In the genomic region with DNA sequence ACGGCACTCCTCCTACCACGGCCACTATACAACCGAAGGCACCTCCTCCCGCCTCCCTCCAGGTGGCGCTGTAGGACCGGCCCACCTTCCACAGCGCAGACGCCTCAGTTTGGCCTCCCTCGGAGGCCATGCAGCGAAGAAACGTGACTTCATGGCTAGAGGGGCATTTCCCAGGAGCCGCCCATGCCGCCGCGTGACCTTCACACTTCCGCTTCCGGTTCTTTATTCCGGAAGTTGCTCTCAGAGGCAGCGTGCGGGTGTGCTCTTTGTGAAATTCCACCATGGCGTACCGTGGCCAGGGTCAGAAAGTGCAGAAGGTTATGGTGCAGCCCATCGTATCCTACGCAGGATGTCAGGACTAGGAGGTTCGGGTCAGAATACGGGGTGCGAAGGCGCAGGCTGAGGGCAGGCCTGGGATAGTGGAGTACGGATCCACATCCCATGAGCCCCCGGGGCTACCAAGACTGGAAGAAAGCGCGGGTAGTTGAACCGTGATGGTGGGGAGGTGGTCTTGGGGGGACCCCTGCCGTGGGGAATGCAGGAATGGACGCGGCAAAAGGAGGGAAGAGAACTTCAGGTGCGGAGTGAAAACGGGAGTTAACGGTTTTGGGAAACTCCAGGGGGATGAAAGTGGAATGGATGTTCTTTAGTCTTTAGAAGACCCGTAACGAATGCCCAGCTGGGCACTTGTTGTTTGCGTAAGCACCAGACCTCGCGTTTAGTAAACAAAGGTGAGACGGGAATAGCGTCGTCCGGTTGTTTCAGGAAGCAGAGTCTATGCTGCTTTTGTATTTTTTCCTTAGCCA, we compare ENCODE assay signal across 1 cellular context.
TF ChIP-seq lines count a peak whose summit lies in the region.

A gene (plus strand): TSS at position 221 of the 806 bp plus-strand sequence. CDS start 61 bp downstream, at position 282.

TF ChIP-seq in K562, 482 proteins besides CTCF, POLR2A, EP300 and RAD21 (continued from another document and continues in another):
- TF ChIP-seq, protein P1, sequence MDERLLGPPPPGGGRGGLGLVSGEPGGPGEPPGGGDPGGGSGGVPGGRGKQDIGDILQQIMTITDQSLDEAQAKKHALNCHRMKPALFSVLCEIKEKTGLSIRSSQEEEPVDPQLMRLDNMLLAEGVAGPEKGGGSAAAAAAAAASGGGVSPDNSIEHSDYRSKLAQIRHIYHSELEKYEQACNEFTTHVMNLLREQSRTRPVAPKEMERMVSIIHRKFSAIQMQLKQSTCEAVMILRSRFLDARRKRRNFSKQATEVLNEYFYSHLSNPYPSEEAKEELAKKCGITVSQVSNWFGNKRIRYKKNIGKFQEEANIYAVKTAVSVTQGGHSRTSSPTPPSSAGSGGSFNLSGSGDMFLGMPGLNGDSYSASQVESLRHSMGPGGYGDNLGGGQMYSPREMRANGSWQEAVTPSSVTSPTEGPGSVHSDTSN (CRISPR knock-in tag; IDR thresholded peaks at IDR 0.05; ENCODE audit: low read depth) = no peak
- TF ChIP-seq, protein P1 (tag; conservative IDR thresholded peaks at IDR 0.05; ENCODE audit: low read depth) = no peak
- no peak for TF ChIP-seq PURB (CRISPR knock-in tag; IDR thresholded peaks at IDR 0.05; ENCODE audit: low read depth)
- TF ChIP-seq RBM22 (IDR thresholded peaks at IDR 0.05; ENCODE audit: low read depth, low read length, poor library complexity, severe bottlenecking) = no peak
- no peak for TF ChIP-seq CAMTA2 (CRISPR knock-in tag; conservative IDR thresholded peaks at IDR 0.05)
- 0 out of 2 replicates have a peak, but pooled peaks have one; percentile 3 for TF ChIP-seq NR4A1 (CRISPR knock-in tag; IDR thresholded peaks at IDR 0.05)
- TF ChIP-seq NR4A1 (tag; IDR thresholded peaks at IDR 0.05) = peak; percentile 72
- peak; percentile 35 for TF ChIP-seq ZNF239 (CRISPR knock-in tag; IDR thresholded peaks at IDR 0.05)
- TF ChIP-seq, protein P2, sequence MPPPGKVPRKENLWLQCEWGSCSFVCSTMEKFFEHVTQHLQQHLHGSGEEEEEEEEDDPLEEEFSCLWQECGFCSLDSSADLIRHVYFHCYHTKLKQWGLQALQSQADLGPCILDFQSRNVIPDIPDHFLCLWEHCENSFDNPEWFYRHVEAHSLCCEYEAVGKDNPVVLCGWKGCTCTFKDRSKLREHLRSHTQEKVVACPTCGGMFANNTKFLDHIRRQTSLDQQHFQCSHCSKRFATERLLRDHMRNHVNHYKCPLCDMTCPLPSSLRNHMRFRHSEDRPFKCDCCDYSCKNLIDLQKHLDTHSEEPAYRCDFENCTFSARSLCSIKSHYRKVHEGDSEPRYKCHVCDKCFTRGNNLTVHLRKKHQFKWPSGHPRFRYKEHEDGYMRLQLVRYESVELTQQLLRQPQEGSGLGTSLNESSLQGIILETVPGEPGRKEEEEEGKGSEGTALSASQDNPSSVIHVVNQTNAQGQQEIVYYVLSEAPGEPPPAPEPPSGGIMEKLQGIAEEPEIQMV (tag; conservative IDR thresholded peaks at IDR 0.05; ENCODE audit: low read depth) = no peak
- TF ChIP-seq ZNF324 (CRISPR knock-in tag; IDR thresholded peaks at IDR 0.05) = peak; percentile 24; the same call in 1 of the 2 replicates
- TF ChIP-seq SMARCA4 (IDR thresholded peaks at IDR 0.05) = no peak; the same call in 1 of the 2 replicates
- TF ChIP-seq, protein P3, sequence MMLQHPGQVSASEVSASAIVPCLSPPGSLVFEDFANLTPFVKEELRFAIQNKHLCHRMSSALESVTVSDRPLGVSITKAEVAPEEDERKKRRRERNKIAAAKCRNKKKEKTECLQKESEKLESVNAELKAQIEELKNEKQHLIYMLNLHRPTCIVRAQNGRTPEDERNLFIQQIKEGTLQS (IDR thresholded peaks at IDR 0.05) = 0 out of 2 replicates have a peak, but pooled peaks have one; percentile 41
- TF ChIP-seq, protein P3 (CRISPR knock-in tag; conservative IDR thresholded peaks at IDR 0.05) = peak; percentile 91
- TF ChIP-seq ZNF24 (IDR thresholded peaks at IDR 0.05) = peak; percentile 75; the same call in 1 of the 2 replicates
- peak; percentile 63 for TF ChIP-seq POU5F1 (IDR thresholded peaks at IDR 0.05; ENCODE audit: borderline replicate concordance, low read depth, low read length, partially characterized antibody)
- TF ChIP-seq EGR1 (conservative IDR thresholded peaks at IDR 0.05) = peak; percentile 53; the same call in 1 of the 2 replicates
- TF ChIP-seq SRSF7 (optimal IDR thresholded peaks at IDR 0.05; ENCODE audit: low read depth, low read length) = no peak
- TF ChIP-seq NEUROD1 (IDR thresholded peaks at IDR 0.05; ENCODE audit: borderline replicate concordance, low read depth, low read length, partially characterized antibody) = peak; percentile 70
- no peak for TF ChIP-seq PPARD (CRISPR knock-in tag; IDR thresholded peaks at IDR 0.05)
- no peak for TF ChIP-seq RFX1 (IDR thresholded peaks at IDR 0.05)
- peak; percentile 93 for TF ChIP-seq KLF13 (tag; IDR thresholded peaks at IDR 0.05; ENCODE audit: borderline replicate concordance, low read depth)
- peak; percentile 94; the same call in 1 of the 2 replicates for TF ChIP-seq ZNF830 (CRISPR knock-in tag; IDR thresholded peaks at IDR 0.05)
- TF ChIP-seq, protein P4, sequence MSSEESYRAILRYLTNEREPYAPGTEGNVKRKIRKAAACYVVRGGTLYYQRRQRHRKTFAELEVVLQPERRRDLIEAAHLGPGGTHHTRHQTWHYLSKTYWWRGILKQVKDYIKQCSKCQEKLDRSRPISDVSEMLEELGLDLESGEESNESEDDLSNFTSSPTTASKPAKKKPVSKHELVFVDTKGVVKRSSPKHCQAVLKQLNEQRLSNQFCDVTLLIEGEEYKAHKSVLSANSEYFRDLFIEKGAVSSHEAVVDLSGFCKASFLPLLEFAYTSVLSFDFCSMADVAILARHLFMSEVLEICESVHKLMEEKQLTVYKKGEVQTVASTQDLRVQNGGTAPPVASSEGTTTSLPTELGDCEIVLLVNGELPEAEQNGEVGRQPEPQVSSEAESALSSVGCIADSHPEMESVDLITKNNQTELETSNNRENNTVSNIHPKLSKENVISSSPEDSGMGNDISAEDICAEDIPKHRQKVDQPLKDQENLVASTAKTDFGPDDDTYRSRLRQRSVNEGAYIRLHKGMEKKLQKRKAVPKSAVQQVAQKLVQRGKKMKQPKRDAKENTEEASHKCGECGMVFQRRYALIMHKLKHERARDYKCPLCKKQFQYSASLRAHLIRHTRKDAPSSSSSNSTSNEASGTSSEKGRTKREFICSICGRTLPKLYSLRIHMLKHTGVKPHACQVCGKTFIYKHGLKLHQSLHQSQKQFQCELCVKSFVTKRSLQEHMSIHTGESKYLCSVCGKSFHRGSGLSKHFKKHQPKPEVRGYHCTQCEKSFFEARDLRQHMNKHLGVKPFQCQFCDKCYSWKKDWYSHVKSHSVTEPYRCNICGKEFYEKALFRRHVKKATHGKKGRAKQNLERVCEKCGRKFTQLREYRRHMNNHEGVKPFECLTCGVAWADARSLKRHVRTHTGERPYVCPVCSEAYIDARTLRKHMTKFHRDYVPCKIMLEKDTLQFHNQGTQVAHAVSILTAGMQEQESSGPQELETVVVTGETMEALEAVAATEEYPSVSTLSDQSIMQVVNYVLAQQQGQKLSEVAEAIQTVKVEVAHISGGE (CRISPR knock-in tag; IDR thresholded peaks at IDR 0.05) = peak; percentile 44 to 92 (median 71); a peak in 5 of 6 replicates
- TF ChIP-seq TCF3 (CRISPR knock-in tag; IDR thresholded peaks at IDR 0.05) = no peak; the same call in 1 of the 2 replicates
- TF ChIP-seq, protein P5, sequence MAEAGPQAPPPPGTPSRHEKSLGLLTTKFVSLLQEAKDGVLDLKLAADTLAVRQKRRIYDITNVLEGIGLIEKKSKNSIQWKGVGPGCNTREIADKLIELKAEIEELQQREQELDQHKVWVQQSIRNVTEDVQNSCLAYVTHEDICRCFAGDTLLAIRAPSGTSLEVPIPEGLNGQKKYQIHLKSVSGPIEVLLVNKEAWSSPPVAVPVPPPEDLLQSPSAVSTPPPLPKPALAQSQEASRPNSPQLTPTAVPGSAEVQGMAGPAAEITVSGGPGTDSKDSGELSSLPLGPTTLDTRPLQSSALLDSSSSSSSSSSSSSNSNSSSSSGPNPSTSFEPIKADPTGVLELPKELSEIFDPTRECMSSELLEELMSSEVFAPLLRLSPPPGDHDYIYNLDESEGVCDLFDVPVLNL (CRISPR knock-in tag; IDR thresholded peaks at IDR 0.05; ENCODE audit: low read depth) = no peak; the same call in 1 of the 2 replicates
- TF ChIP-seq, protein P6, sequence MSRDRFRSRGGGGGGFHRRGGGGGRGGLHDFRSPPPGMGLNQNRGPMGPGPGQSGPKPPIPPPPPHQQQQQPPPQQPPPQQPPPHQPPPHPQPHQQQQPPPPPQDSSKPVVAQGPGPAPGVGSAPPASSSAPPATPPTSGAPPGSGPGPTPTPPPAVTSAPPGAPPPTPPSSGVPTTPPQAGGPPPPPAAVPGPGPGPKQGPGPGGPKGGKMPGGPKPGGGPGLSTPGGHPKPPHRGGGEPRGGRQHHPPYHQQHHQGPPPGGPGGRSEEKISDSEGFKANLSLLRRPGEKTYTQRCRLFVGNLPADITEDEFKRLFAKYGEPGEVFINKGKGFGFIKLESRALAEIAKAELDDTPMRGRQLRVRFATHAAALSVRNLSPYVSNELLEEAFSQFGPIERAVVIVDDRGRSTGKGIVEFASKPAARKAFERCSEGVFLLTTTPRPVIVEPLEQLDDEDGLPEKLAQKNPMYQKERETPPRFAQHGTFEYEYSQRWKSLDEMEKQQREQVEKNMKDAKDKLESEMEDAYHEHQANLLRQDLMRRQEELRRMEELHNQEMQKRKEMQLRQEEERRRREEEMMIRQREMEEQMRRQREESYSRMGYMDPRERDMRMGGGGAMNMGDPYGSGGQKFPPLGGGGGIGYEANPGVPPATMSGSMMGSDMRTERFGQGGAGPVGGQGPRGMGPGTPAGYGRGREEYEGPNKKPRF (IDR thresholded peaks at IDR 0.05; ENCODE audit: low read depth, low read length) = no peak
- peak; percentile 54; the same call in 1 of the 2 replicates for TF ChIP-seq ZNF263 (CRISPR knock-in tag; IDR thresholded peaks at IDR 0.05; ENCODE audit: borderline replicate concordance)
- 0 out of 2 replicates have a peak, but pooled peaks have one; percentile 27 for TF ChIP-seq CHD2 (IDR thresholded peaks at IDR 0.05; ENCODE audit: low read depth, low read length)
- TF ChIP-seq, protein P7, sequence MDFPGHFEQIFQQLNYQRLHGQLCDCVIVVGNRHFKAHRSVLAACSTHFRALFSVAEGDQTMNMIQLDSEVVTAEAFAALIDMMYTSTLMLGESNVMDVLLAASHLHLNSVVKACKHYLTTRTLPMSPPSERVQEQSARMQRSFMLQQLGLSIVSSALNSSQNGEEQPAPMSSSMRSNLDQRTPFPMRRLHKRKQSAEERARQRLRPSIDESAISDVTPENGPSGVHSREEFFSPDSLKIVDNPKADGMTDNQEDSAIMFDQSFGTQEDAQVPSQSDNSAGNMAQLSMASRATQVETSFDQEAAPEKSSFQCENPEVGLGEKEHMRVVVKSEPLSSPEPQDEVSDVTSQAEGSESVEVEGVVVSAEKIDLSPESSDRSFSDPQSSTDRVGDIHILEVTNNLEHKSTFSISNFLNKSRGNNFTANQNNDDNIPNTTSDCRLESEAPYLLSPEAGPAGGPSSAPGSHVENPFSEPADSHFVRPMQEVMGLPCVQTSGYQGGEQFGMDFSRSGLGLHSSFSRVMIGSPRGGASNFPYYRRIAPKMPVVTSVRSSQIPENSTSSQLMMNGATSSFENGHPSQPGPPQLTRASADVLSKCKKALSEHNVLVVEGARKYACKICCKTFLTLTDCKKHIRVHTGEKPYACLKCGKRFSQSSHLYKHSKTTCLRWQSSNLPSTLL (IDR thresholded peaks at IDR 0.05) = no peak
- TF ChIP-seq, protein P8, sequence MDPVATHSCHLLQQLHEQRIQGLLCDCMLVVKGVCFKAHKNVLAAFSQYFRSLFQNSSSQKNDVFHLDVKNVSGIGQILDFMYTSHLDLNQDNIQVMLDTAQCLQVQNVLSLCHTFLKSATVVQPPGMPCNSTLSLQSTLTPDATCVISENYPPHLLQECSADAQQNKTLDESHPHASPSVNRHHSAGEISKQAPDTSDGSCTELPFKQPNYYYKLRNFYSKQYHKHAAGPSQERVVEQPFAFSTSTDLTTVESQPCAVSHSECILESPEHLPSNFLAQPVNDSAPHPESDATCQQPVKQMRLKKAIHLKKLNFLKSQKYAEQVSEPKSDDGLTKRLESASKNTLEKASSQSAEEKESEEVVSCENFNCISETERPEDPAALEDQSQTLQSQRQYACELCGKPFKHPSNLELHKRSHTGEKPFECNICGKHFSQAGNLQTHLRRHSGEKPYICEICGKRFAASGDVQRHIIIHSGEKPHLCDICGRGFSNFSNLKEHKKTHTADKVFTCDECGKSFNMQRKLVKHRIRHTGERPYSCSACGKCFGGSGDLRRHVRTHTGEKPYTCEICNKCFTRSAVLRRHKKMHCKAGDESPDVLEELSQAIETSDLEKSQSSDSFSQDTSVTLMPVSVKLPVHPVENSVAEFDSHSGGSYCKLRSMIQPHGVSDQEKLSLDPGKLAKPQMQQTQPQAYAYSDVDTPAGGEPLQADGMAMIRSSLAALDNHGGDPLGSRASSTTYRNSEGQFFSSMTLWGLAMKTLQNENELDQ (CRISPR knock-in tag; IDR thresholded peaks at IDR 0.05; ENCODE audit: borderline replicate concordance) = no peak; the same call in 1 of the 2 replicates
- TF ChIP-seq, protein P9, sequence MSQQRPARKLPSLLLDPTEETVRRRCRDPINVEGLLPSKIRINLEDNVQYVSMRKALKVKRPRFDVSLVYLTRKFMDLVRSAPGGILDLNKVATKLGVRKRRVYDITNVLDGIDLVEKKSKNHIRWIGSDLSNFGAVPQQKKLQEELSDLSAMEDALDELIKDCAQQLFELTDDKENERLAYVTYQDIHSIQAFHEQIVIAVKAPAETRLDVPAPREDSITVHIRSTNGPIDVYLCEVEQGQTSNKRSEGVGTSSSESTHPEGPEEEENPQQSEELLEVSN (IDR thresholded peaks at IDR 0.05; ENCODE audit: borderline replicate concordance in 1 of 2, extremely low read depth in 1 of 2, insufficient read depth in 1 of 2, insufficient read length in 1 of 2, low read depth in 1 of 2, low read length in 1 of 2, poor library complexity in 1 of 2, severe bottlenecking in 1 of 2) = peak; percentile 9 to 60
- TF ChIP-seq FOXM1 (IDR thresholded peaks at IDR 0.05; ENCODE audit: low read depth) = no peak
- peak; percentile 76 for TF ChIP-seq FOXM1 (CRISPR knock-in tag; IDR thresholded peaks at IDR 0.05; ENCODE audit: low read depth)
- TF ChIP-seq ESRRA (IDR thresholded peaks at IDR 0.05; ENCODE audit: borderline replicate concordance, low read depth) = peak; percentile 88
- TF ChIP-seq SPI1 (IDR thresholded peaks at IDR 0.05; ENCODE audit: borderline replicate concordance, low read depth, low read length) = peak; percentile 73
- TF ChIP-seq MYNN (IDR thresholded peaks at IDR 0.05) = no peak
- TF ChIP-seq MYNN (CRISPR knock-in tag; IDR thresholded peaks at IDR 0.05) = no peak
